ENCODE assay signal across 9 cellular contexts in the genomic region with DNA sequence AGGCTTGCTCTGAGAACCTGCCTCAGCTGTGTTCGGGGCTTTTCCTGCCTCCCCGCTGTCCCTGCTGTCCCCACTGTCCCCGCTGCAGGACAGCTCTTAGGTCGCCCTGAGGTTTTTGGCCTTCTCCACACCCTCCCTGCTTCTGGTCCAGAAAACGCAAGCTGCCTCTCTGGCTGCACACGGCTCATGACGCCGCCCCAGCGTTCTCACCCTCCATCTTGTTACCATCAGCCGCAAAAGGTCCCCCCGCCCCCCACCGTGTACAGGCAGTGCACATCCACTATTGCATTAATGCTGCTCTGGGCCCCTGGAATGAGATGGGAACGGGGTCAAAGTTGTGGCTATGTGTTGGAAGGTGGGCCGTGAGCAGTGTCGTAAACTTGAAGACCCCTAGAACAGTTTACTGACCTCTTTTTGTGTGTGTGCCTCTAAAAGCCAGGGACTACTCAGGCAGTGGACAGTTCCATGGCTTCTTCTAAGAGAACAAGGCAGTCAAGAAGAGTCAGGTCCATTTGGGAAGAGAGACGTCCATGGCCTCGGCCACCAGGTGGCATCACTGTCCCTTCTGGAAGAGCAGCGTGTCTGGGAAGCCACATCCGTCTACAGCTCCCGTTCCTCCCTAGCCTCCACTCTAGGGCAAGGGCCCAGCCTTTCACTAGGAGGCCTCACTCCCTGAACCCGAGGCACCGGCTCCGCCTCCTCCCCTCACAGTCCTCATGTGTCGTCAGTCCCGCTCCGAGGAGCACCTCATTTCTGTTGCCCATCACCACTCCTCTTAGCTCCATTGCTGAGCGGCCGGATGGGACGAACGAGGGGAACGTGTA. TPM values are rescaled to one million over a fixed set of nuclear protein-coding genes. Genes with fewer than 3 reads are reported as not detected.
DNase-seq lines count a peak whose midpoint lies in the region; ATAC-seq and TF ChIP-seq lines count a peak whose summit lies in the region.
"Had no signal": no experiment of that assay in that cellular context is flagged by ENCODE, and none has a peak within 500 bp of the region (broad histone marks: within the 10 kb centered on the region; RNA-seq: fewer than 3 reads in every experiment).

No MANE protein-coding gene starts in this region.

- in situ Hi-C loops in KBM-7 (cut with MboI; ENCODE audit: low pct_unique_long_range_greater_than_20kb, low sequenced_read_pairs): no loop called here

- 56 to 59% methylated on average over 16 to 20 of the region's 31 CpGs for WGBS in esophagus squamous epithelium, 2 donors

- H3K9me3 ChIP-seq in esophagus squamous epithelium: no peaks in the 10 kb centered on the region
- no peaks in the 10 kb centered on the region for H3K9me3 ChIP-seq in naive thymus-derived CD4-positive, alpha-beta T cell (ENCODE audit: control insufficient read depth in 2 of 3, low read length in 3 of 3)

- peaks cover 0 to 22% (median 10%) of the 10 kb centered on the region in 3 donors for H3K4me1 ChIP-seq in esophagus squamous epithelium
- no peaks in the 10 kb centered on the region for H3K4me1 ChIP-seq in naive thymus-derived CD4-positive, alpha-beta T cell (ENCODE audit: control insufficient read depth in 2 of 2, insufficient read depth in 2 of 2, low read length in 2 of 2)

- no peak for TF ChIP-seq POLR2A in esophagus squamous epithelium (IDR thresholded peaks at IDR 0.05)

- CTCF ChIA-PET in naive thymus-derived CD4-positive, alpha-beta T cell (lab: Charles Lee): interaction anchor here (0.8 to 1.2 kb wide), 2 partner anchors 20 to 293 kb away, joined by 3 read pairs; no protein-coding TSS in a partner anchor

- no peaks in the 10 kb centered on the region for H3K27me3 ChIP-seq in esophagus squamous epithelium
- peaks cover 0 to 2% of the 10 kb centered on the region in 2 donors for H3K27me3 ChIP-seq in naive thymus-derived CD4-positive, alpha-beta T cell (ENCODE audit: control insufficient read depth in 2 of 2, insufficient read depth in 2 of 2, low read length in 2 of 2)

- peaks cover 0 to 7% (median 3%) of the 10 kb centered on the region in 7 donors for H3K4me1 Mint-ChIP-seq in naive thymus-derived CD4-positive, alpha-beta T cell

- no peak overlapping the region for H3K4me3 ChIP-seq in esophagus squamous epithelium
- no peak overlapping the region for H3K4me3 ChIP-seq in naive thymus-derived CD4-positive, alpha-beta T cell (ENCODE audit: low read length)

- DNase-seq in GM04504 (ENCODE audit: low read depth): peak; percentile 81
- peak; percentile 90 for DNase-seq in KBM-7
- DNase-seq in OCI-M2 (lab: John Stamatoyannopoulos, UW; ENCODE audit: unreplicated experiment): peak; percentile 89
- peak; percentile 52 for DNase-seq in activated T-cell treated with anti-CD3 and anti-CD28 coated beads for 4 hours
- DNase-seq in esophagus squamous epithelium (lab: John Stamatoyannopoulos, UW): no peak
- peak; percentile 36 to 69 (median 45) for DNase-seq in naive thymus-derived CD4-positive, alpha-beta T cell
- peak; percentile 31 to 50 for DNase-seq in stimulated activated CD8-positive, alpha-beta memory T cell treated with anti-CD3 and anti-CD28 coated beads, Interleukin-7, amount 100 ng/mL, for 48 hours (ENCODE audit: extremely low read depth in 1 of 2, low read depth in 1 of 2)

- TF ChIP-seq CTCF in esophagus squamous epithelium (IDR thresholded peaks at IDR 0.05): peak; percentile 50 to 86 (median 84)

- H3K9me3 Mint-ChIP-seq in naive thymus-derived CD4-positive, alpha-beta T cell: no peaks in the 10 kb centered on the region
- H3K9me3 Mint-ChIP-seq: natural killer cell treated with Interleukin-12 subunit alpha and Interleukin-12 subunit beta and Interleukin-15 and Interleukin-18, amount 100 ng/mL, for 72 hours had no signal

- H3K4me3 Mint-ChIP-seq in naive thymus-derived CD4-positive, alpha-beta T cell: peak overlapping the region in 4 of 10 donors; percentile 23 to 65 (median 41)
- H3K4me3 Mint-ChIP-seq: natural killer cell treated with Interleukin-12 subunit alpha and Interleukin-12 subunit beta and Interleukin-15 and Interleukin-18, amount 100 ng/mL, for 72 hours had no signal

- intact Hi-C loops in esophagus squamous epithelium (cut with DNase I): loop anchor here (2.0 kb wide), 1 partner anchor 135 kb away; no protein-coding TSS in a partner anchor
- intact Hi-C loops in naive thymus-derived CD4-positive, alpha-beta T cell (cut with micrococcal nuclease): loop anchor here (1.0 kb wide), 4 partner anchors 136 to 1016 kb away; no protein-coding TSS in a partner anchor

- peaks cover 0 to 5% (median 0%) of the 10 kb centered on the region in 3 donors for H3K36me3 ChIP-seq in esophagus squamous epithelium
- no peaks in the 10 kb centered on the region for H3K36me3 ChIP-seq in naive thymus-derived CD4-positive, alpha-beta T cell (ENCODE audit: control insufficient read depth in 2 of 3, insufficient read depth in 3 of 3, low read length in 3 of 3)

- peak overlapping the region in 1 of 9 donors; percentile 65 for H3K27ac Mint-ChIP-seq in naive thymus-derived CD4-positive, alpha-beta T cell
- H3K27ac Mint-ChIP-seq: natural killer cell treated with Interleukin-12 subunit alpha and Interleukin-12 subunit beta and Interleukin-15 and Interleukin-18, amount 100 ng/mL, for 72 hours had no signal

- H3K27ac ChIP-seq in esophagus squamous epithelium: peak overlapping the region in 3 of 4 donors; percentile 17 to 68 (median 62)
- H3K27ac ChIP-seq in naive thymus-derived CD4-positive, alpha-beta T cell (ENCODE audit: low read depth, low read length): no peak overlapping the region

- peaks cover 0 to 11% (median 6%) of the 10 kb centered on the region in 5 donors for H3K27me3 Mint-ChIP-seq in naive thymus-derived CD4-positive, alpha-beta T cell

- POLR2A ChIA-PET in naive thymus-derived CD4-positive, alpha-beta T cell (lab: Charles Lee): no interaction called here

- ATAC-seq in naive thymus-derived CD4-positive, alpha-beta T cell: peak; percentile 74
- no peak for ATAC-seq in HG03432 (IDR thresholded peaks at IDR 0.05; ENCODE audit: unreplicated experiment)

- H3K36me3 Mint-ChIP-seq in naive thymus-derived CD4-positive, alpha-beta T cell: no peaks in the 10 kb centered on the region
- H3K36me3 Mint-ChIP-seq: natural killer cell treated with Interleukin-12 subunit alpha and Interleukin-12 subunit beta and Interleukin-15 and Interleukin-18, amount 100 ng/mL, for 72 hours had no signal

RNA-seq across cellular contexts. Expression of gene MKRN1, which starts 38.5 kb away (rescaled TPM):
- total RNA-seq in esophagus squamous epithelium: 10 to 100 TPM; 42.6 to 66.4 (median 43.5) TPM
- 100 to 1,000 TPM in 4 of 5 experiments, 10 to 100 TPM in 1; 85.1 to 162 (median 144) TPM for total RNA-seq in naive thymus-derived CD4-positive, alpha-beta T cell
- 100 to 1,000 TPM; 117 to 136 TPM for polyA plus RNA-seq in naive thymus-derived CD4-positive, alpha-beta T cell
